7 cellular contexts compared by ENCODE assay signal in genomic region chr14:68476965-68477455, GRCh38.
DNase-seq lines count a peak whose midpoint lies in the region; ATAC-seq and TF ChIP-seq lines count a peak whose summit lies in the region.

No MANE protein-coding gene starts in this region.

- WGBS in tibial nerve, 2 donors, result 94 to 97% methylated on average over 4 of the region's 4 CpGs

- TF ChIP-seq CTCF in tibial nerve (IDR thresholded peaks at IDR 0.05), result no peak

- no peak for TF ChIP-seq EP300 in tibial nerve (IDR thresholded peaks at IDR 0.05)

- ATAC-seq in HG03378 (IDR thresholded peaks at IDR 0.05; ENCODE audit: unreplicated experiment), result no peak

- H3K9me3 ChIP-seq in HUES48 (ENCODE audit: control insufficient read depth, insufficient read depth, low read length) (no peaks in the 10 kb centered on the region), muscle layer of duodenum (ENCODE audit: control insufficient read depth in 1 of 2, low read length in 2 of 2) (no peaks in the 10 kb centered on the region), tibial nerve (no peaks in the 10 kb centered on the region)

- peak overlapping the region; percentile 80 for H3K27ac ChIP-seq in HUES48 (ENCODE audit: low read depth, low read length)
- H3K27ac ChIP-seq in cingulate gyrus (ENCODE audit: low read depth, low read length), result peak overlapping the region; percentile 70
- peak overlapping the region; percentile 82 for H3K27ac ChIP-seq in muscle layer of duodenum (ENCODE audit: low read length)
- peak overlapping the region; percentile 3 to 80 (median 58) for H3K27ac ChIP-seq in tibial nerve

- H3K9ac ChIP-seq in HUES48 (ENCODE audit: low read depth, low read length), result no peak overlapping the region

- H3K4me1 ChIP-seq in HUES48 (ENCODE audit: control insufficient read depth, insufficient read depth, low read length) (peaks cover 35% of the 10 kb centered on the region), muscle layer of duodenum (ENCODE audit: control insufficient read depth in 1 of 2, insufficient read depth in 2 of 2, low read length in 2 of 2) (peaks cover 10 to 14% of the 10 kb centered on the region in 2 donors), tibial nerve (peaks cover 0 to 8% (median 0%) of the 10 kb centered on the region in 4 donors)

- DNase-seq in tibial nerve (ENCODE audit: low spot score in 2 of 2) (no peak), GM03348 (ENCODE audit: low spot score) (no peak), COLO668 (lab: John Stamatoyannopoulos, UW; ENCODE audit: unreplicated experiment) (no peak)

- H3K27me3 ChIP-seq in HUES48 (ENCODE audit: control insufficient read depth, insufficient read depth, low read length) (no peaks in the 10 kb centered on the region), muscle layer of duodenum (ENCODE audit: low read depth, low read length) (no peaks in the 10 kb centered on the region), tibial nerve (no peaks in the 10 kb centered on the region)

- no peak for TF ChIP-seq POLR2A in tibial nerve (IDR thresholded peaks at IDR 0.05)

- H3K4me3 ChIP-seq in HUES48 (ENCODE audit: low read depth, low read length) (no peak overlapping the region), muscle layer of duodenum (ENCODE audit: low read depth in 1 of 2, low read length in 2 of 2) (no peak overlapping the region), tibial nerve (no peak overlapping the region)

- H3K36me3 ChIP-seq in HUES48 (ENCODE audit: control insufficient read depth, insufficient read depth, low read length) (no peaks in the 10 kb centered on the region), muscle layer of duodenum (ENCODE audit: control insufficient read depth in 1 of 2, insufficient read depth in 2 of 2, low read length in 2 of 2) (no peaks in the 10 kb centered on the region), tibial nerve (no peaks in the 10 kb centered on the region)
